In genomic region chr2:219643084-219643473, GRCh38 we compare ENCODE assay signal across 15 cellular contexts. TPM values are rescaled to one million over a fixed set of nuclear protein-coding genes. Genes with fewer than 3 reads are reported as not detected.
A peak's percentile ranks its signal among the peaks of the same experiment; 100 is the strongest.
DNase-seq lines count a peak whose midpoint lies in the region; ATAC-seq, FAIRE-seq and TF ChIP-seq lines count a peak whose summit lies in the region.
"Had no signal": no experiment of that assay in that cellular context is flagged by ENCODE, and none has a peak within 500 bp of the region (broad histone marks: within the 10 kb centered on the region; RNA-seq: fewer than 3 reads in every experiment).

No MANE protein-coding gene starts in this region.

- H2AFZ ChIP-seq in DND-41 (ENCODE audit: low read depth, low read length) (0 out of 2 replicates have a peak overlapping the region, but pooled peaks have one; percentile 8), H9 (ENCODE audit: low read length) (no peak overlapping the region), astrocyte (ENCODE audit: low read depth, low read length) (no peak overlapping the region), neuronal stem cell (ENCODE audit: low read length) (peak overlapping the region; percentile 73)
- H2AFZ ChIP-seq: hepatocyte had no signal

- H3K56ac ChIP-seq in H9 (ENCODE audit: insufficient read length, low read depth, low read length), result no peak overlapping the region

- no peaks in the 10 kb centered on the region for H3K79me1 ChIP-seq in H9 (ENCODE audit: insufficient read depth, low read depth, low read length, poor library complexity, severe bottlenecking)
- no peaks in the 10 kb centered on the region for H3K79me1 ChIP-seq in neuronal stem cell (ENCODE audit: low read depth, low read length)

- no peak overlapping the region for H3K27ac Mint-ChIP-seq in H9
- H3K27ac Mint-ChIP-seq in astrocyte (ENCODE audit: unreplicated experiment), result no peak overlapping the region
- H3K27ac Mint-ChIP-seq: activated CD4-positive, alpha-beta memory T cell treated with anti-CD3 and anti-CD28 coated beads for 36 hours; WTC11 had no signal

- H3K36me3 ChIP-seq in DND-41 (ENCODE audit: insufficient read depth, low read length), result no peaks in the 10 kb centered on the region
- peaks cover 4% of the 10 kb centered on the region for H3K36me3 ChIP-seq in astrocyte (ENCODE audit: insufficient read depth, low read length)
- H3K36me3 ChIP-seq in neuronal stem cell (replicated peaks in 1 of 2; ENCODE audit: control insufficient read depth in 2 of 2, insufficient read depth in 2 of 2, low read length in 2 of 2), result no peaks in the 10 kb centered on the region
- H3K36me3 ChIP-seq: cardiac muscle cell, tibial artery had no signal

- H4K91ac ChIP-seq in H9 (ENCODE audit: insufficient read length, low read depth, low read length), result no peak overlapping the region
- H4K91ac ChIP-seq in neuronal stem cell (ENCODE audit: low read depth, low read length, poor library complexity), result no peak overlapping the region

- H3K4me3 Mint-ChIP-seq in H9 (no peak overlapping the region), astrocyte (ENCODE audit: unreplicated experiment) (no peak overlapping the region)
- H3K4me3 Mint-ChIP-seq: activated CD4-positive, alpha-beta memory T cell treated with anti-CD3 and anti-CD28 coated beads for 36 hours had no signal

- H2BK15ac ChIP-seq in H9 (ENCODE audit: low read depth, low read length) (no peak overlapping the region), neuronal stem cell (ENCODE audit: low read length) (no peak overlapping the region)

- H3T11ph ChIP-seq in H9 (ENCODE audit: low read length), result no peak overlapping the region

- peaks cover 2% of the 10 kb centered on the region for H3K27me3 ChIP-seq in DND-41 (ENCODE audit: insufficient read depth, low read length, poor library complexity)
- H3K27me3 ChIP-seq in H9 (ENCODE audit: insufficient read depth, low read length), result no peaks in the 10 kb centered on the region
- no peaks in the 10 kb centered on the region for H3K27me3 ChIP-seq in astrocyte (ENCODE audit: insufficient read depth, low read length)
- H3K27me3 ChIP-seq in neuronal stem cell (ENCODE audit: control insufficient read depth in 3 of 3, insufficient read depth in 3 of 3, low read depth in 1 of 3, low read length in 3 of 3), result peaks cover 0 to 5% (median 0%) of the 10 kb centered on the region in 3 experiments
- H3K27me3 ChIP-seq: cardiac muscle cell, hepatocyte, tibial artery had no signal

- H3K4me1 ChIP-seq in DND-41 (ENCODE audit: insufficient read depth, low read length) (peaks cover 2% of the 10 kb centered on the region; the same call in 1 of the 2 replicates), H9 (ENCODE audit: insufficient read depth, low read length) (peaks cover 2% of the 10 kb centered on the region; the same call in 1 of the 2 replicates), astrocyte (ENCODE audit: insufficient read depth, low read length) (peaks cover 22% of the 10 kb centered on the region), neuronal stem cell (ENCODE audit: control insufficient read depth in 2 of 2, insufficient read depth in 1 of 2, low read depth in 1 of 2, low read length in 2 of 2) (peaks cover 8 to 13% of the 10 kb centered on the region in 2 donors)

- 0 out of 2 replicates have a peak, but pooled peaks cover 3% of the 10 kb centered on the region for H4K20me1 ChIP-seq in DND-41 (ENCODE audit: insufficient read depth, low read length)
- no peaks in the 10 kb centered on the region for H4K20me1 ChIP-seq in H9 (ENCODE audit: control insufficient read depth, insufficient read depth, insufficient read length)
- no peaks in the 10 kb centered on the region for H4K20me1 ChIP-seq in astrocyte (ENCODE audit: insufficient read depth, low read length)

- no peak overlapping the region for H3K27ac ChIP-seq in DND-41 (ENCODE audit: low read length)
- H3K27ac ChIP-seq in H9 (ENCODE audit: insufficient read length, low read depth, low read length), result no peak overlapping the region
- H3K27ac ChIP-seq in astrocyte (ENCODE audit: low read depth, low read length), result no peak overlapping the region
- no peak overlapping the region for H3K27ac ChIP-seq in neuronal stem cell (replicated peaks; ENCODE audit: low read length)
- H3K27ac ChIP-seq: cardiac muscle cell, hepatocyte, parathyroid adenoma, tibial artery had no signal

- FAIRE-seq in astrocyte (lab: Jason Lieb, UNC), result no peak

- ATAC-seq in DND-41 (ENCODE audit: insufficient read depth, low read depth), result no peak

- H3K79me2 ChIP-seq in DND-41 (ENCODE audit: insufficient read depth, low read length) (no peaks in the 10 kb centered on the region), H9 (ENCODE audit: insufficient read depth, low read length) (no peaks in the 10 kb centered on the region), astrocyte (ENCODE audit: insufficient read depth, low read length) (no peaks in the 10 kb centered on the region)
- H3K79me2 ChIP-seq: hepatocyte, parathyroid adenoma had no signal

- no peaks in the 10 kb centered on the region for H3K9me3 ChIP-seq in DND-41 (ENCODE audit: insufficient read depth, low read length, severe bottlenecking)
- H3K9me3 ChIP-seq in H9 (ENCODE audit: control insufficient read depth, low read depth, low read length), result no peaks in the 10 kb centered on the region
- no peaks in the 10 kb centered on the region for H3K9me3 ChIP-seq in astrocyte (ENCODE audit: insufficient read depth, low read depth, low read length)
- no peaks in the 10 kb centered on the region for H3K9me3 ChIP-seq in neuronal stem cell (replicated peaks in 1 of 2; ENCODE audit: control insufficient read depth in 2 of 2, insufficient read depth in 1 of 2, low read depth in 1 of 2, low read length in 2 of 2)
- H3K9me3 ChIP-seq: tibial artery had no signal

- H2BK12ac ChIP-seq in H9 (ENCODE audit: insufficient read length, low read depth, low read length), result no peak overlapping the region
- no peak overlapping the region for H2BK12ac ChIP-seq in neuronal stem cell (ENCODE audit: low read length)

- DNase-seq in DND-41, result no peak
- DNase-seq in H9, result peak; percentile 24
- no peak for DNase-seq in astrocyte (ENCODE audit: low read depth)
- no peak for DNase-seq in neuronal stem cell (ENCODE audit: low spot score)
- DNase-seq in midbrain (lab: John Stamatoyannopoulos, UW), result no peak
- DNase-seq in DMS114 treated with DMSO at 0.1 percent for 48 hours (lab: John Stamatoyannopoulos, UW; ENCODE audit: unreplicated experiment), result no peak
- DNase-seq in RKO (ENCODE audit: low spot score), result no peak

- H3K4me3 ChIP-seq in DND-41 (ENCODE audit: low read depth in 1 of 2, low read length in 2 of 2) (no peak overlapping the region), astrocyte (ENCODE audit: insufficient read depth, low read depth, low read length) (no peak overlapping the region), neuronal stem cell (ENCODE audit: low read length in 2 of 2) (no peak overlapping the region)
- H3K4me3 ChIP-seq: cardiac muscle cell, hepatocyte, tibial artery had no signal

- H3K36me3 Mint-ChIP-seq in H9 (ENCODE audit: insufficient read depth in 1 of 3, low read depth in 3 of 3) (peaks cover 0 to 13% (median 0%) of the 10 kb centered on the region in 3 experiments; a peak in 2 of 7 replicates), astrocyte (ENCODE audit: low read depth, unreplicated experiment) (peaks cover 7% of the 10 kb centered on the region)
- H3K36me3 Mint-ChIP-seq: activated CD4-positive, alpha-beta memory T cell treated with anti-CD3 and anti-CD28 coated beads for 36 hours; naive thymus-derived CD4-positive, alpha-beta T cell; WTC11 had no signal

- H4K8ac ChIP-seq in H9 (replicated peaks; ENCODE audit: insufficient read length, low read depth, low read length), result no peak overlapping the region
- H4K8ac ChIP-seq in neuronal stem cell (ENCODE audit: low read depth, low read length), result no peak overlapping the region

- H3K18ac ChIP-seq in H9 (ENCODE audit: insufficient read length, low read depth, low read length) (no peak overlapping the region), neuronal stem cell (ENCODE audit: low read length) (no peak overlapping the region)

- no peak overlapping the region for H3K4me2 ChIP-seq in DND-41 (ENCODE audit: insufficient read depth, low read length)
- no peak overlapping the region for H3K4me2 ChIP-seq in H9 (ENCODE audit: insufficient read depth, insufficient read length, low read length)
- H3K4me2 ChIP-seq in astrocyte (ENCODE audit: low read length), result peak overlapping the region; percentile 31
- no peak overlapping the region for H3K4me2 ChIP-seq in neuronal stem cell (ENCODE audit: insufficient read depth, low read length, poor library complexity, severe bottlenecking)

- H3K23me2 ChIP-seq in H9 (ENCODE audit: insufficient read length, low read depth, low read length, poor library complexity, severe bottlenecking), result peaks cover 3% of the 10 kb centered on the region

- H3K4ac ChIP-seq in H9 (ENCODE audit: low read depth, low read length) (no peak overlapping the region), neuronal stem cell (ENCODE audit: low read length) (no peak overlapping the region)

- H3K23ac ChIP-seq in H9 (ENCODE audit: insufficient read length, low read depth, low read length) (no peak overlapping the region), neuronal stem cell (ENCODE audit: low read depth, low read length, poor library complexity) (no peak overlapping the region)

- WGBS in H9 (ENCODE audit: extremely low coverage, insufficient read length, low lambda C conversion rate), result no CpG with 5 or more reads among the region's 7 CpGs
- WGBS in neuronal stem cell (ENCODE audit: extremely low coverage in 2 of 2, insufficient read length in 2 of 2, insufficient replicate concordance in 1 of 2), 2 donors, result no CpG with 5 or more reads among the region's 7 CpGs

- H3K14ac ChIP-seq in H9 (ENCODE audit: insufficient read depth, low read length) (no peak overlapping the region), neuronal stem cell (ENCODE audit: low read length) (no peak overlapping the region)

- no peaks in the 10 kb centered on the region for H3K9me3 Mint-ChIP-seq in H9
- no peaks in the 10 kb centered on the region for H3K9me3 Mint-ChIP-seq in astrocyte (ENCODE audit: unreplicated experiment)
- H3K9me3 Mint-ChIP-seq: activated CD4-positive, alpha-beta memory T cell treated with anti-CD3 and anti-CD28 coated beads for 36 hours; naive thymus-derived CD4-positive, alpha-beta T cell; WTC11 had no signal

- no peak for TF ChIP-seq CTCF in DND-41 (IDR thresholded peaks at IDR 0.05; ENCODE audit: borderline replicate concordance, extremely low read depth, low read length, poor library complexity, severe bottlenecking)
- TF ChIP-seq CTCF in H9 (conservative IDR thresholded peaks at IDR 0.05), result no peak
- TF ChIP-seq CTCF in astrocyte (IDR thresholded peaks at IDR 0.05; ENCODE audit: insufficient read depth, low read depth, low read length), result no peak

- H3K27me3 Mint-ChIP-seq in H9 (ENCODE audit: low read depth) (peaks cover 14% of the 10 kb centered on the region), astrocyte (ENCODE audit: low read depth, unreplicated experiment) (peaks cover 1% of the 10 kb centered on the region)

- no peak overlapping the region for H2BK20ac ChIP-seq in H9 (ENCODE audit: low read depth, low read length, poor library complexity, severe bottlenecking)

- no peak overlapping the region for H3K9ac ChIP-seq in DND-41 (ENCODE audit: low read depth, low read length)
- no peak overlapping the region for H3K9ac ChIP-seq in H9 (ENCODE audit: extremely low read depth, insufficient read length, low read length)
- no peak overlapping the region for H3K9ac ChIP-seq in astrocyte (ENCODE audit: low read length)
- H3K9ac ChIP-seq in neuronal stem cell (ENCODE audit: low read depth, low read length, poor library complexity), result no peak overlapping the region
- H3K9ac ChIP-seq: parathyroid adenoma had no signal

- H3K4me1 Mint-ChIP-seq in H9, result peaks cover 25 to 35% of the 10 kb centered on the region in 2 experiments
- peaks cover 15% of the 10 kb centered on the region for H3K4me1 Mint-ChIP-seq in astrocyte (ENCODE audit: low read depth, unreplicated experiment)

- H2BK120ac ChIP-seq in H9 (ENCODE audit: low read depth, low read length, poor library complexity, severe bottlenecking) (no peak overlapping the region), neuronal stem cell (ENCODE audit: low read depth, low read length) (no peak overlapping the region)

- H4K5ac ChIP-seq in H9 (ENCODE audit: insufficient read length, low read depth, low read length), result no peak overlapping the region

- H2AK5ac ChIP-seq in H9 (ENCODE audit: insufficient read length, low read length) (no peak overlapping the region), neuronal stem cell (ENCODE audit: low read depth, low read length) (no peak overlapping the region)

- no peak overlapping the region for H2BK5ac ChIP-seq in H9 (ENCODE audit: insufficient read length, low read length)
- no peak overlapping the region for H2BK5ac ChIP-seq in neuronal stem cell (ENCODE audit: low read length)

RNA-seq across cellular contexts. Expression of gene SLC4A3, which starts 15.6 kb away (rescaled TPM):
- 10.7 and 11.1 TPM in 2 replicates for total RNA-seq in H9 (2021)
- 10.9 and 11.2 TPM in 2 replicates for total RNA-seq in astrocyte
- polyA plus RNA-seq in neuronal stem cell (2013, experiment 1 of 2), result 3.2 TPM
- 3.4 TPM for polyA plus RNA-seq in neuronal stem cell (2013, experiment 2 of 2)
- total RNA-seq: activated CD4-positive, alpha-beta memory T cell treated with anti-CD3 and anti-CD28 coated beads for 36 hours; T-helper 2 cell treated with Interferon-gamma antibody and Interleukin-4, amounts not matched to agents 100 ng/mL and 5 ng/mL, for 36 hours had no signal
- polyA plus RNA-seq: naive thymus-derived CD4-positive, alpha-beta T cell had no signal

RNA-seq across cellular contexts. Expression of gene STK11IP, which starts 45.4 kb away (rescaled TPM):
- total RNA-seq in H9 (2021) (28.1 and 31.1 TPM in 2 replicates), astrocyte (24.9 TPM in 2 replicates)
- polyA plus RNA-seq in neuronal stem cell (2013, experiment 1 of 2), result 12.9 TPM
- 12.0 TPM for polyA plus RNA-seq in neuronal stem cell (2013, experiment 2 of 2)

Comparison
In these comparisons a context has a peak if more than half of its experiments do, and no peak if none do; other contexts are left out.
1. H2AFZ ChIP-seq: peak in DND-41 (single experiment) and neuronal stem cell (single experiment); none in H9 (single experiment) and astrocyte (single experiment).